Comparison of ENCODE assay signal across 8 cellular contexts in genomic region chr11:68447015-68447801, GRCh38. TPM values are rescaled to one million over a fixed set of nuclear protein-coding genes. Genes with fewer than 3 reads are reported as not detected.
DNase-seq lines count a peak whose midpoint lies in the region; ATAC-seq and TF ChIP-seq lines count a peak whose summit lies in the region.

No MANE protein-coding gene starts in this region.

- no peaks in the 10 kb centered on the region for H3K27me3 Mint-ChIP-seq in naive thymus-derived CD8-positive, alpha-beta T cell

- no peaks in the 10 kb centered on the region for H3K27me3 ChIP-seq in esophagus squamous epithelium

- no peaks in the 10 kb centered on the region for H3K9me3 ChIP-seq in esophagus squamous epithelium

- H3K27ac ChIP-seq in esophagus squamous epithelium, result no peak overlapping the region

- POLR2A ChIA-PET in naive thymus-derived CD8-positive, alpha-beta T cell (lab: Charles Lee), result interaction anchor here (1.9 kb wide), 1 partner anchor 13 kb away, joined by 4 read pairs; no protein-coding TSS in a partner anchor

- H3K9me3 Mint-ChIP-seq in naive thymus-derived CD8-positive, alpha-beta T cell, result no peaks in the 10 kb centered on the region

- intact Hi-C loops in esophagus squamous epithelium (cut with DNase I), result loop anchor here (5.0 kb wide), 1 partner anchor 190 kb away; no protein-coding TSS in a partner anchor

- H3K4me1 ChIP-seq in esophagus squamous epithelium, result peaks cover 0 to 8% (median 0%) of the 10 kb centered on the region in 3 donors

- peak overlapping the region in 1 of 10 donors; percentile 38 for H3K4me3 Mint-ChIP-seq in naive thymus-derived CD8-positive, alpha-beta T cell

- 50 to 59% methylated on average over 10 to 12 of the region's 25 CpGs for WGBS in esophagus squamous epithelium, 2 donors

- H3K27ac Mint-ChIP-seq in naive thymus-derived CD8-positive, alpha-beta T cell, result peak overlapping the region in 4 of 10 donors; percentile 34 to 71 (median 53)

- peak; percentile 69 for ATAC-seq in HG03196 (IDR thresholded peaks at IDR 0.05; ENCODE audit: unreplicated experiment)
- peak; percentile 100 for ATAC-seq in naive thymus-derived CD8-positive, alpha-beta T cell
- no peak for ATAC-seq in GM21360 (IDR thresholded peaks at IDR 0.05; ENCODE audit: unreplicated experiment)

- peaks cover 0 to 52% (median 0%) of the 10 kb centered on the region in 3 donors for H3K36me3 ChIP-seq in esophagus squamous epithelium

- TF ChIP-seq POLR2A in esophagus squamous epithelium (IDR thresholded peaks at IDR 0.05), result no peak

- DNase-seq in ELF-1 (ENCODE audit: low read depth, low spot score) (peak; percentile 91), OCI-M1 (lab: John Stamatoyannopoulos, UW) (peak; percentile 94), activated T-cell treated with anti-CD3 and anti-CD28 coated beads for 48 hours (ENCODE audit: low read depth) (peak; percentile 69), esophagus squamous epithelium (lab: John Stamatoyannopoulos, UW) (no peak)
- peak; percentile 54 to 86 (median 73) for DNase-seq in naive thymus-derived CD8-positive, alpha-beta T cell
- peak; percentile 55 to 60 for DNase-seq in stimulated activated CD8-positive, alpha-beta memory T cell treated with anti-CD3 and anti-CD28 coated beads, Interleukin-7, amount 100 ng/mL, for 4 hours (ENCODE audit: low read depth in 2 of 2)

- H3K36me3 Mint-ChIP-seq in naive thymus-derived CD8-positive, alpha-beta T cell, result peaks cover 0 to 2% (median 0%) of the 10 kb centered on the region in 3 donors

- TF ChIP-seq CTCF in esophagus squamous epithelium (IDR thresholded peaks at IDR 0.05), result peak; percentile 86 to 93 (median 89)

- H3K4me3 ChIP-seq in esophagus squamous epithelium, result no peak overlapping the region

- H3K4me1 Mint-ChIP-seq in naive thymus-derived CD8-positive, alpha-beta T cell, result peaks cover 0 to 7% (median 6%) of the 10 kb centered on the region in 4 donors

RNA-seq across cellular contexts. Expression of gene PPP6R3, which starts 13.3 kb away (rescaled TPM):
- total RNA-seq in esophagus squamous epithelium, result 100 to 1,000 TPM in 2 of 4 donors, 10 to 100 TPM in 2; 76.6 to 130 (median 94.0) TPM
- 100 to 1,000 TPM; 154 to 169 TPM for total RNA-seq in naive thymus-derived CD8-positive, alpha-beta T cell
- polyA plus RNA-seq in naive thymus-derived CD8-positive, alpha-beta T cell, result 10 to 100 TPM; 44.0 to 46.6 (median 45.1) TPM
